23 cellular contexts compared by ENCODE assay signal in the genomic region with DNA sequence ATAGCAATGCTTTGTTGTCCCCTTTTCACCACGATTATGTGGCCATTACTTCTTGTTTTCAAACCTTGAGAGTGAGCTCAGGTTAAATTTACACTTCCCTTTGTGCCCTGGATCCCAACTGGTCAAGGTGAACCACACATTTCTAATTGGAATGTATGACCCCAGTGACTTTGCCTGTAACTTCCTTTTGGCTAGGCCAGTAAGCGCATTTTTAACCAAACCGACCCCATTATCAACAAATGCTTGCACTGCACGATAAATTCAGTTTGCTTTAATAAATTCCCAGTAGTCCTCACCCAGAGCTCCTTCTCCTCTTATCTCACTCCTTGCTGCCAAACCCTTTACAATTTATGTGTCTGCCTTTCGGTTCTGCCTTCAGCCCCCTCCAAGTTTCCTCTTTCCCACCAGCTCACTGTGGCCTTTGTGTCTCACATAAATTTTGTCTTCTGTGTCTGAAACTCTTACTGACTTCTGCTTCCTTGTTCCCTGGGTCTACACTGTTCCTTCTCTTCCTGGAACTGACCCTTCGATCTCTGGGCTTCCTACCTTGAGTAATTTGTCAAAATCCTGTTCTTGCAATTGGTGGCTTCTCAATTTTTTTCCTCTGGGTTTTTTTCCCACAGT. TPM values are rescaled to one million over a fixed set of nuclear protein-coding genes. Genes with fewer than 3 reads are reported as not detected.
DNase-seq lines count a peak whose midpoint lies in the region; ATAC-seq and TF ChIP-seq lines count a peak whose summit lies in the region.
"Had no signal": no experiment of that assay in that cellular context is flagged by ENCODE, and none has a peak within 500 bp of the region (broad histone marks: within the 10 kb centered on the region; RNA-seq: fewer than 3 reads in every experiment).

No MANE protein-coding gene starts in this region.

- no peaks in the 10 kb centered on the region for H3K79me2 ChIP-seq in OCI-LY7 (ENCODE audit: insufficient read depth, low read depth, low read length)

- H3K4me3 Mint-ChIP-seq in dendritic cell treated with granulocyte-macrophage colony-stimulating factor and Interleukin-4, amounts not matched to agents 40 ng/mL and 50 ng/mL, for 4 days, result no peak overlapping the region
- H3K4me3 Mint-ChIP-seq in natural killer cell treated with Interleukin-12 subunit alpha and Interleukin-12 subunit beta and Interleukin-15 and Interleukin-18, amount 100 ng/mL, for 72 hours, result peak overlapping the region; percentile 53
- H3K4me3 Mint-ChIP-seq: activated T-helper 17 cell treated with anti-CD3 and anti-CD28 coated beads, Interleukin-2, amount 50 U/mL, for 72 hours; brain; CD4-positive, alpha-beta memory T cell; neural crest cell; type B pancreatic cell had no signal

- no peaks in the 10 kb centered on the region for H3K27me3 Mint-ChIP-seq in dendritic cell treated with granulocyte-macrophage colony-stimulating factor and Interleukin-4, amounts not matched to agents 40 ng/mL and 50 ng/mL, for 4 days
- no peaks in the 10 kb centered on the region for H3K27me3 Mint-ChIP-seq in natural killer cell treated with Interleukin-12 subunit alpha and Interleukin-12 subunit beta and Interleukin-15 and Interleukin-18, amount 100 ng/mL, for 72 hours
- H3K27me3 Mint-ChIP-seq: activated T-helper 17 cell treated with anti-CD3 and anti-CD28 coated beads, Interleukin-2, amount 50 U/mL, for 72 hours; type B pancreatic cell had no signal

- no peak overlapping the region for H2AFZ ChIP-seq in OCI-LY7 (ENCODE audit: low read length)

- H3K4me2 ChIP-seq in OCI-LY7 (ENCODE audit: low read length), result no peak overlapping the region

- H3K27ac ChIP-seq in OCI-LY7 (ENCODE audit: low read depth, low read length, poor library complexity, severe bottlenecking), result no peak overlapping the region
- H3K27ac ChIP-seq: prostate gland had no signal

- POLR2A ChIA-PET in OCI-LY7 (lab: Charles Lee), result interaction anchor here (0.7 kb wide), 1 partner anchor 891 kb away, joined by 3 read pairs; no protein-coding TSS in a partner anchor

- peaks cover 90% of the 10 kb centered on the region for H3K36me3 Mint-ChIP-seq in dendritic cell treated with granulocyte-macrophage colony-stimulating factor and Interleukin-4, amounts not matched to agents 40 ng/mL and 50 ng/mL, for 4 days (ENCODE audit: low read depth)
- peaks cover 24% of the 10 kb centered on the region for H3K36me3 Mint-ChIP-seq in natural killer cell treated with Interleukin-12 subunit alpha and Interleukin-12 subunit beta and Interleukin-15 and Interleukin-18, amount 100 ng/mL, for 72 hours
- H3K36me3 Mint-ChIP-seq: brain, type B pancreatic cell had no signal

- H3K9me3 Mint-ChIP-seq in dendritic cell treated with granulocyte-macrophage colony-stimulating factor and Interleukin-4, amounts not matched to agents 40 ng/mL and 50 ng/mL, for 4 days, result peaks cover 7% of the 10 kb centered on the region
- H3K9me3 Mint-ChIP-seq in natural killer cell treated with Interleukin-12 subunit alpha and Interleukin-12 subunit beta and Interleukin-15 and Interleukin-18, amount 100 ng/mL, for 72 hours, result peaks cover 11% of the 10 kb centered on the region
- H3K9me3 Mint-ChIP-seq: activated T-helper 17 cell treated with anti-CD3 and anti-CD28 coated beads, Interleukin-2, amount 50 U/mL, for 72 hours; neural crest cell had no signal

- H3K9me2 ChIP-seq in OCI-LY7 (ENCODE audit: insufficient read depth, low read length), result no peaks in the 10 kb centered on the region

- no peaks in the 10 kb centered on the region for H3K4me1 ChIP-seq in OCI-LY7 (ENCODE audit: insufficient read depth, low read length, poor library complexity, severe bottlenecking)
- H3K4me1 ChIP-seq: prostate gland had no signal

- no peak for ATAC-seq in natural killer cell treated with Interleukin-12 subunit alpha and Interleukin-12 subunit beta and Interleukin-15 and Interleukin-18, amount 100 ng/mL, for 72 hours
- ATAC-seq in HG02571 (IDR thresholded peaks at IDR 0.05; ENCODE audit: unreplicated experiment), result no peak
- ATAC-seq: activated T-helper 17 cell treated with anti-CD3 and anti-CD28 coated beads, Interleukin-2, amount 50 U/mL, for 72 hours; GM12878; SK-N-SH treated with all-trans-retinoic acid at 6 μM for 48 hours had no signal

- DNase-seq in GDM1 (lab: John Stamatoyannopoulos, UW) (peak; percentile 31), MV-4-11 (lab: John Stamatoyannopoulos, UW) (peak; percentile 89), OCI-LY7 (ENCODE audit: low spot score) (no peak), NK-92 (lab: John Stamatoyannopoulos, UW; ENCODE audit: unreplicated experiment) (no peak)
- no peak for DNase-seq in natural killer cell treated with Interleukin-12 subunit alpha and Interleukin-12 subunit beta and Interleukin-15 and Interleukin-18, amount 100 ng/mL, for 72 hours (ENCODE audit: low spot score)
- no peak for DNase-seq in stimulated activated CD4-positive, alpha-beta T cell treated with anti-CD3 and anti-CD28 coated beads, Interleukin-4, amount 100 ng/mL, for 24 hours
- DNase-seq: activated CD4-positive, alpha-beta T cell treated with anti-CD3 and anti-CD28 coated beads for 48 hours; CD4-positive, alpha-beta memory T cell; DMS53; midbrain; NCI-H1436 treated with DMSO at 0.1 percent for 48 hours; NCI-H748 treated with DMSO at 0.1 percent for 48 hours; small intestine; stimulated activated CD4-positive, alpha-beta T cell treated with anti-CD3 and anti-CD28 coated beads, Interleukin-2, amount 100 ng/mL, for 48 hours had no signal

- H3K36me3 ChIP-seq in OCI-LY7 (ENCODE audit: insufficient read depth, low read length), result no peaks in the 10 kb centered on the region
- H3K36me3 ChIP-seq: prostate gland had no signal

- intact Hi-C loops in dendritic cell treated with granulocyte-macrophage colony-stimulating factor and Interleukin-4, amounts not matched to agents 40 ng/mL and 50 ng/mL, for 4 days (cut with micrococcal nuclease), result no loop called here
- intact Hi-C loops in OCI-LY7 (cut with micrococcal nuclease; ENCODE audit: unreplicated experiment), result no loop called here

- H3K4me1 Mint-ChIP-seq in dendritic cell treated with granulocyte-macrophage colony-stimulating factor and Interleukin-4, amounts not matched to agents 40 ng/mL and 50 ng/mL, for 4 days (ENCODE audit: low read depth), result peaks cover 72% of the 10 kb centered on the region
- peaks cover 68 to 73% of the 10 kb centered on the region in 2 donors for H3K4me1 Mint-ChIP-seq in natural killer cell treated with Interleukin-12 subunit alpha and Interleukin-12 subunit beta and Interleukin-15 and Interleukin-18, amount 100 ng/mL, for 72 hours (ENCODE audit: low read depth in 2 of 2)
- H3K4me1 Mint-ChIP-seq: brain, neural crest cell had no signal

- no TSS peak for BruUV-seq in OCI-LY7 (replicated peaks; lab: Mats Ljungman, UMichigan)

- no peaks in the 10 kb centered on the region for H3K9me3 ChIP-seq in OCI-LY7 (ENCODE audit: low read length)
- H3K9me3 ChIP-seq: prostate gland had no signal

- CTCF ChIA-PET in OCI-LY7 (lab: Charles Lee; ENCODE audit: unreplicated experiment), result no interaction called here

- H4K20me1 ChIP-seq in OCI-LY7 (ENCODE audit: insufficient read depth, low read length), result no peaks in the 10 kb centered on the region

- H3K4me3 ChIP-seq in OCI-LY7 (ENCODE audit: low read depth, low read length, poor library complexity, severe bottlenecking), result no peak overlapping the region
- H3K4me3 ChIP-seq: GM12878, prostate gland had no signal

- TF ChIP-seq CTCF in OCI-LY7 (conservative IDR thresholded peaks at IDR 0.05; ENCODE audit: low read length), result no peak

- H3K27ac Mint-ChIP-seq in dendritic cell treated with granulocyte-macrophage colony-stimulating factor and Interleukin-4, amounts not matched to agents 40 ng/mL and 50 ng/mL, for 4 days, result peak overlapping the region; percentile 50
- peak overlapping the region; percentile 85 to 99 for H3K27ac Mint-ChIP-seq in natural killer cell treated with Interleukin-12 subunit alpha and Interleukin-12 subunit beta and Interleukin-15 and Interleukin-18, amount 100 ng/mL, for 72 hours
- H3K27ac Mint-ChIP-seq: brain, type B pancreatic cell had no signal

RNA-seq across cellular contexts. Expression of gene TBXAS1, which starts 58.9 kb away (rescaled TPM):
- 100 to 1,000 TPM; 104 to 130 TPM for total RNA-seq in natural killer cell treated with Interleukin-12 subunit alpha and Interleukin-12 subunit beta and Interleukin-15 and Interleukin-18, amount 100 ng/mL, for 72 hours
- not detected in 2 replicates for total RNA-seq in OCI-LY7 (2014; rRNA removed; shearing (Covaris generic))
- 0.86 TPM in 1 of 2 replicates, not detected in the other for total RNA-seq in OCI-LY7 (2022)

Comparison
In these comparisons a context has a peak if more than half of its experiments do, and no peak if none do; other contexts are left out.
1. DNase-seq: peak in GDM1 (single experiment) and MV-4-11 (single experiment); none in natural killer cell treated with Interleukin-12 subunit alpha and Interleukin-12 subunit beta and Interleukin-15 and Interleukin-18, amount 100 ng/mL, for 72 hours (single experiment), OCI-LY7 (single experiment), NK-92 (single experiment) and stimulated activated CD4-positive, alpha-beta T cell treated with anti-CD3 and anti-CD28 coated beads, Interleukin-4, amount 100 ng/mL, for 24 hours (single experiment).
2. RNA of gene TBXAS1, which starts 58.9 kb away (total RNA-seq): 104 to 130 TPM in natural killer cell treated with Interleukin-12 subunit alpha and Interleukin-12 subunit beta and Interleukin-15 and Interleukin-18, amount 100 ng/mL, for 72 hours; 0.86 TPM in OCI-LY7; every median in the first group is over 10 times any median in the second.